In the genomic region with DNA sequence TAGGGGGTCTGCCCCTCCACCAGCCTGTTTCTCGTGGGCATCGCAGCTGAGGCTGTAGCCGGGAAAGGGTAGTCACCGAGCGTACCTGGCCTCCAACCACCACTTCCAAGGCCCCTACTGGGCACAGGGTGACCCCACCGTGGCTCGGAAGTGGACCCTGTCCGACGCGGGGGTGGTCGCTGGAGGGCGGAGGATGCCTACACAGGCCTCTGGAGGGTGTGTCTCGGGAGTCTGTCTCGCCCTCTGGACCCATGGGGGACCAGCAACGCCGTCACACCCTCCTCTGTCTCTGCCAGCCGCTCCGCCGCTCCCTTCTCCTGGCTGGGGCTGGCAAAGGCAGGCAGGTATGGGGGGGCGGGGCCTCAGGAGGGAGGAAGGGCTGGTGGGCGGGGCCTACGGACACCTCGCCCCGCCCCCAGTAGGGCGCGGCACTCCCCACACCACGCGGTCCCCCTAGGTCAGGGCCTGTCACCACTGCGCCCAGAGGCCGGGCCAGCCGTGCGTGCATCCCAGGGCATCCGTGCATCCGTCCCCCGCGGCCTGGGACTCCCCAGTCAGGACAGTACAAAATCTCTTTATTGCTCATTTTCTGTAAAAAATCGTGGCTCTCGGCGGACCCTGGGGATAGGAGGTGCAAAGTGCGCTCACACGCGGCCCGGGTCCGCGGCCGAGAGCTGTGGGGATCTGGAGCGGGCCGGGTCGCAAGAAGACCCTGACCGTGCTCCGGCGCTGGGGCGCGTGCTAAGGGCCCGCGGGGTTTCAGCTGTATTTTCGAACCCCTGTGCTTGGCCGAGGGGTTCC, we compare ENCODE assay signal across 7 cellular contexts. TPM values are rescaled to one million over a fixed set of nuclear protein-coding genes. Genes with fewer than 3 reads are reported as not detected.
DNase-seq lines count a peak whose midpoint lies in the region; ATAC-seq and TF ChIP-seq lines count a peak whose summit lies in the region.
"Not testable (repeated sequence)": the region's sequence is repeated elsewhere in the genome, so short reads cannot be mapped to it uniquely, and the experiment has no call there.
"Had no signal": no experiment of that assay in that cellular context is flagged by ENCODE, and none has a peak within 500 bp of the region (broad histone marks: within the 10 kb centered on the region; RNA-seq: fewer than 3 reads in every experiment).

No MANE protein-coding gene starts in this region.

- peak overlapping the region; percentile 80 for H3K4me2 ChIP-seq in neural progenitor cell

- H3F3A ChIP-seq in neural progenitor cell (ENCODE audit: low read depth), result not testable (repeated sequence)

- H3K4me3 ChIP-seq in iPS-18c (ENCODE audit: insufficient read depth, low read depth, low read length), result peak overlapping the region; percentile 38; the same call in 1 of the 2 replicates
- peak overlapping the region; percentile 42 for H3K4me3 ChIP-seq in neural progenitor cell
- peak overlapping the region; percentile 19 for H3K4me3 ChIP-seq in suprapubic skin

- H3K36me3 Mint-ChIP-seq in activated CD4-positive, alpha-beta T cell treated with anti-CD3 and anti-CD28 coated beads for 36 hours (ENCODE audit: low read depth); neural progenitor cell: not testable (repeated sequence)

- H2AFZ ChIP-seq in neural progenitor cell (replicated peaks), result peak overlapping the region; percentile 76

- H3K36me3 ChIP-seq in neural progenitor cell, suprapubic skin: not testable (repeated sequence)

- not testable (repeated sequence) for H3K9me3 ChIP-seq in iPS-18c (ENCODE audit: control insufficient read depth, insufficient read depth, low read length); neural progenitor cell (ENCODE audit: low read depth); suprapubic skin

- in situ Hi-C loops in GM13977 (cut with MboI; ENCODE audit: low pct_unique_long_range_greater_than_20kb, low sequenced_read_pairs, unreplicated experiment), result not testable (repeated sequence)

- H3K27me3 Mint-ChIP-seq in activated CD4-positive, alpha-beta T cell treated with anti-CD3 and anti-CD28 coated beads for 36 hours, result not testable (repeated sequence)
- peaks cover 19% of the 10 kb centered on the region for H3K27me3 Mint-ChIP-seq in neural progenitor cell (ENCODE audit: insufficient read depth, low read depth)

- not testable (repeated sequence) for H3K9ac ChIP-seq in neural progenitor cell

- H3K27me3 ChIP-seq in neural progenitor cell, result peaks cover 16% of the 10 kb centered on the region
- not testable (repeated sequence) for H3K27me3 ChIP-seq in suprapubic skin

- CTCF ChIA-PET in activated CD4-positive, alpha-beta T cell treated with anti-CD3 and anti-CD28 coated beads for 36 hours (lab: Charles Lee), result not testable (repeated sequence)

- ATAC-seq in activated CD4-positive, alpha-beta T cell treated with anti-CD3 and anti-CD28 coated beads for 36 hours, result peak; percentile 16

- not testable (repeated sequence) for H3K9me3 Mint-ChIP-seq in activated CD4-positive, alpha-beta T cell treated with anti-CD3 and anti-CD28 coated beads for 36 hours (ENCODE audit: low read depth); neural progenitor cell

- DNase-seq in GM13977 (ENCODE audit: low spot score), result peak; percentile 33
- DNase-seq in activated CD4-positive, alpha-beta T cell treated with anti-CD3 and anti-CD28 coated beads for 36 hours, result not testable (repeated sequence)
- DNase-seq in ecto neural progenitor cell (ENCODE audit: low spot score), result peak; percentile 66
- peak; percentile 68 for DNase-seq in neural progenitor cell (ENCODE audit: low spot score)
- DNase-seq in suprapubic skin (ENCODE audit: low spot score in 2 of 2), result peak in 1 of 2 donors; percentile 69

- H3K79me2 ChIP-seq in neural progenitor cell (ENCODE audit: low read depth), result not testable (repeated sequence)

- H3K4me3 Mint-ChIP-seq in activated CD4-positive, alpha-beta T cell treated with anti-CD3 and anti-CD28 coated beads for 36 hours, result not testable (repeated sequence)
- peak overlapping the region; percentile 65 for H3K4me3 Mint-ChIP-seq in neural progenitor cell

- WGBS in suprapubic skin, result 27% methylated on average over 3 of the region's 58 CpGs

- TF ChIP-seq POLR2A in suprapubic skin (IDR thresholded peaks at IDR 0.05), result not testable (repeated sequence)

- TF ChIP-seq CTCF in GM13977 (IDR thresholded peaks at IDR 0.05; ENCODE audit: extremely low read depth, insufficient read depth, missing control alignments); neural progenitor cell (IDR thresholded peaks at IDR 0.05); suprapubic skin (IDR thresholded peaks at IDR 0.05): not testable (repeated sequence)

- not testable (repeated sequence) for H3K27ac Mint-ChIP-seq in activated CD4-positive, alpha-beta T cell treated with anti-CD3 and anti-CD28 coated beads for 36 hours; neural progenitor cell

- not testable (repeated sequence) for H3K27ac ChIP-seq in neural progenitor cell, suprapubic skin

- POLR2A ChIA-PET in activated CD4-positive, alpha-beta T cell treated with anti-CD3 and anti-CD28 coated beads for 36 hours (lab: Charles Lee), result not testable (repeated sequence)

- intact Hi-C loops in activated CD4-positive, alpha-beta T cell treated with anti-CD3 and anti-CD28 coated beads for 36 hours (cut with DNase I, micrococcal nuclease), result not testable (repeated sequence)

- not testable (repeated sequence) for H3K4me1 Mint-ChIP-seq in activated CD4-positive, alpha-beta T cell treated with anti-CD3 and anti-CD28 coated beads for 36 hours; neural progenitor cell

- not testable (repeated sequence) for H4K20me1 ChIP-seq in neural progenitor cell (ENCODE audit: low read depth)

- not testable (repeated sequence) for TF ChIP-seq EP300 in suprapubic skin (IDR thresholded peaks at IDR 0.05)

- not testable (repeated sequence) for H3K4me1 ChIP-seq in neural progenitor cell
- peaks cover 15% of the 10 kb centered on the region for H3K4me1 ChIP-seq in suprapubic skin

RNA-seq across cellular contexts. Expression of a gene that starts 13.2 kb away (rescaled TPM):
- 10 to 100 TPM; 16.3 to 16.7 TPM for total RNA-seq in activated CD4-positive, alpha-beta T cell treated with anti-CD3 and anti-CD28 coated beads for 36 hours
- 8.8 and 11.1 TPM in 2 replicates for total RNA-seq in neural progenitor cell (ENCODE audit: low replicate concordance)
- 10 to 100 TPM; 22.7 to 34.3 (median 28.1) TPM for total RNA-seq in suprapubic skin

RNA-seq across cellular contexts. Expression of a gene that starts 19.4 kb away (rescaled TPM):
- not detected for total RNA-seq in activated CD4-positive, alpha-beta T cell treated with anti-CD3 and anti-CD28 coated beads for 36 hours
- total RNA-seq in neural progenitor cell (ENCODE audit: low replicate concordance) (0.12 TPM in 1 of 2 replicates, not detected in the other), suprapubic skin (1 to 10 TPM; 3.2 to 6.4 (median 5.9) TPM)
- total RNA-seq: activated naive CD4-positive, alpha-beta T cell treated with anti-CD3 and anti-CD28 coated beads for 36 hours had no signal

RNA-seq across cellular contexts. Expression of a gene that starts 39.7 kb away (rescaled TPM):
- 100 to 1,000 TPM; 108 to 113 TPM for total RNA-seq in activated CD4-positive, alpha-beta T cell treated with anti-CD3 and anti-CD28 coated beads for 36 hours
- total RNA-seq in neural progenitor cell (ENCODE audit: low replicate concordance), result 46.7 and 149 TPM in 2 replicates
- 100 to 1,000 TPM in 3 of 4 donors, 10 to 100 TPM in 1; 90.8 to 155 (median 148) TPM for total RNA-seq in suprapubic skin

RNA-seq across cellular contexts. Expression of a gene that starts 48.1 kb away (rescaled TPM):
- 100 to 1,000 TPM; 117 to 151 TPM for total RNA-seq in activated CD4-positive, alpha-beta T cell treated with anti-CD3 and anti-CD28 coated beads for 36 hours
- 10.7 and 19.4 TPM in 2 replicates for total RNA-seq in neural progenitor cell (ENCODE audit: low replicate concordance)
- total RNA-seq in suprapubic skin, result 10 to 100 TPM; 19.4 to 50.9 (median 41.2) TPM
